ENCODE assay signal across 28 cellular contexts in genomic region chr10:131654471-131655087, GRCh38.
A peak's percentile ranks its signal among the peaks of the same experiment; 100 is the strongest.
DNase-seq lines count a peak whose midpoint lies in the region; ATAC-seq and TF ChIP-seq lines count a peak whose summit lies in the region.
"Had no signal": no experiment of that assay in that cellular context is flagged by ENCODE, and none has a peak within 500 bp of the region (broad histone marks: within the 10 kb centered on the region; RNA-seq: fewer than 3 reads in every experiment).

No MANE protein-coding gene starts in this region.

- peaks cover 3% of the 10 kb centered on the region for H3K9me3 Mint-ChIP-seq in stimulated activated effector memory CD8-positive, alpha-beta T cell treated with anti-CD3 and anti-CD28 coated beads, Interleukin-12 subunit alpha, Interleukin-12 subunit beta, amount 100 ng/mL, for 72 hours
- H3K9me3 Mint-ChIP-seq in activated naive CD4-positive, alpha-beta T cell treated with anti-CD3 and anti-CD28 coated beads, Interleukin-2, amount 50 U/mL, for 72 hours = no peaks in the 10 kb centered on the region
- H3K9me3 Mint-ChIP-seq: activated B cell treated with CpG ODN at 0.5 μM for 24 hours; activated naive CD4-positive, alpha-beta T cell treated with anti-CD3 and anti-CD28 coated beads for 36 hours; activated T-cell treated with anti-CD3 and anti-CD28 coated beads, Interleukin-2, amount 50 U/mL, for 72 hours; T-cell had no signal

- H3K4me1 Mint-ChIP-seq in stimulated activated effector memory CD8-positive, alpha-beta T cell treated with anti-CD3 and anti-CD28 coated beads, Interleukin-12 subunit alpha, Interleukin-12 subunit beta, amount 100 ng/mL, for 72 hours = no peaks in the 10 kb centered on the region
- H3K4me1 Mint-ChIP-seq: activated B cell treated with CpG ODN at 0.5 μM for 24 hours, CD14-positive monocyte had no signal

- no peak overlapping the region for H3K4me3 Mint-ChIP-seq in stimulated activated effector memory CD8-positive, alpha-beta T cell treated with anti-CD3 and anti-CD28 coated beads, Interleukin-12 subunit alpha, Interleukin-12 subunit beta, amount 100 ng/mL, for 72 hours
- H3K4me3 Mint-ChIP-seq: activated B cell treated with CpG ODN at 0.5 μM for 24 hours; activated naive CD4-positive, alpha-beta T cell treated with anti-CD3 and anti-CD28 coated beads for 36 hours; activated T-cell treated with anti-CD3 and anti-CD28 coated beads, Interleukin-2, amount 50 U/mL, for 72 hours; CD14-positive monocyte; T-cell had no signal

- no peak overlapping the region for H3K27ac Mint-ChIP-seq in stimulated activated effector memory CD8-positive, alpha-beta T cell treated with anti-CD3 and anti-CD28 coated beads, Interleukin-12 subunit alpha, Interleukin-12 subunit beta, amount 100 ng/mL, for 72 hours
- H3K27ac Mint-ChIP-seq in activated naive CD4-positive, alpha-beta T cell treated with anti-CD3 and anti-CD28 coated beads, Interleukin-2, amount 50 U/mL, for 72 hours = no peak overlapping the region
- H3K27ac Mint-ChIP-seq: activated B cell treated with CpG ODN at 0.5 μM for 24 hours; activated naive CD4-positive, alpha-beta T cell treated with anti-CD3 and anti-CD28 coated beads for 36 hours; activated T-cell treated with anti-CD3 and anti-CD28 coated beads, Interleukin-2, amount 50 U/mL, for 72 hours; T-cell had no signal

- no peaks in the 10 kb centered on the region for H3K36me3 Mint-ChIP-seq in stimulated activated effector memory CD8-positive, alpha-beta T cell treated with anti-CD3 and anti-CD28 coated beads, Interleukin-12 subunit alpha, Interleukin-12 subunit beta, amount 100 ng/mL, for 72 hours
- H3K36me3 Mint-ChIP-seq in activated naive CD4-positive, alpha-beta T cell treated with anti-CD3 and anti-CD28 coated beads, Interleukin-2, amount 50 U/mL, for 72 hours = no peaks in the 10 kb centered on the region
- H3K36me3 Mint-ChIP-seq: CD14-positive monocyte, T-cell had no signal

- H3K27me3 ChIP-seq in RWPE2 (ENCODE audit: insufficient read depth, poor library complexity, severe bottlenecking) = no peaks in the 10 kb centered on the region
- H3K27me3 ChIP-seq: body of pancreas, vagina had no signal

- ATAC-seq in RWPE2 (ENCODE audit: low read depth) = peak; percentile 16; the same call in 1 of the 3 replicates
- ATAC-seq in stimulated activated effector memory CD8-positive, alpha-beta T cell treated with anti-CD3 and anti-CD28 coated beads, Interleukin-12 subunit alpha, Interleukin-12 subunit beta, amount 100 ng/mL, for 72 hours = peak; percentile 11
- no peak for ATAC-seq in activated naive CD4-positive, alpha-beta T cell treated with anti-CD3 and anti-CD28 coated beads, Interleukin-2, amount 50 U/mL, for 72 hours
- ATAC-seq: activated T-cell treated with anti-CD3 and anti-CD28 coated beads, Interleukin-2, amount 50 U/mL, for 72 hours; body of pancreas; gastroesophageal sphincter; left colon had no signal

- no peaks in the 10 kb centered on the region for H3K36me3 ChIP-seq in RWPE2 (ENCODE audit: low read depth)
- H3K36me3 ChIP-seq: gastroesophageal sphincter, vagina had no signal

- peak; percentile 32 for DNase-seq in activated CD8-positive, alpha-beta memory T cell treated with anti-CD3 and anti-CD28 coated beads, Interleukin-2, amount 50 U/mL, for 48 hours
- DNase-seq in activated CD8-positive, alpha-beta memory T cell treated with anti-CD3 and anti-CD28 coated beads, Interleukin-2, amount 50 U/mL, for 4 hours = no peak
- DNase-seq in RWPE2 (ENCODE audit: low spot score) (peak; percentile 40), mesenteric fat pad (ENCODE audit: low spot score) (peak; percentile 82), GOT3 (lab: John Stamatoyannopoulos, UW) (no peak), NCI-H146 treated with DMSO at 0.1 percent for 48 hours (lab: John Stamatoyannopoulos, UW; ENCODE audit: unreplicated experiment) (no peak)
- DNase-seq in stimulated activated effector memory CD8-positive, alpha-beta T cell treated with anti-CD3 and anti-CD28 coated beads, Interleukin-12 subunit alpha, Interleukin-12 subunit beta, amount 100 ng/mL, for 72 hours (ENCODE audit: low spot score in 2 of 2) = no peak
- DNase-seq in activated naive CD4-positive, alpha-beta T cell treated with anti-CD3 and anti-CD28 coated beads, Interleukin-2, amount 50 U/mL, for 72 hours (ENCODE audit: low spot score in 2 of 2) = no peak
- DNase-seq: activated B cell treated with CpG ODN at 0.5 μM for 24 hours; activated CD4-positive, alpha-beta T cell treated with anti-CD3 and anti-CD28 coated beads, Interleukin-2, amount 50 U/mL, for 1 hour; activated naive CD4-positive, alpha-beta T cell treated with anti-CD3 and anti-CD28 coated beads for 36 hours; activated T-cell treated with anti-CD3 and anti-CD28 coated beads, Interleukin-2, amount 50 U/mL, for 72 hours; body of pancreas; DND-41; GF-D8; left colon; mesenchymal stem cell; NCI-H187; NCI-H2171 treated with DMSO at 0.1 percent for 48 hours; NCI-H510A; occipital lobe; stimulated activated CD4-positive, alpha-beta T cell treated with anti-CD3 and anti-CD28 coated beads, Interleukin-15, amount 100 ng/mL, for 24 hours; stimulated activated CD4-positive, alpha-beta T cell treated with anti-CD3 and anti-CD28 coated beads, Interleukin-4, amount 100 ng/mL, for 4 hours; T-cell had no signal

- TF ChIP-seq CTCF in RWPE2 (IDR thresholded peaks at IDR 0.05; ENCODE audit: poor library complexity, severe bottlenecking) = no peak

- no peak overlapping the region for H3K4me3 ChIP-seq in RWPE2 (ENCODE audit: severe bottlenecking)
- H3K4me3 ChIP-seq: body of pancreas, gastroesophageal sphincter, hepatocyte, vagina had no signal

- H3K9me3 ChIP-seq in RWPE2 (ENCODE audit: severe bottlenecking) = no peaks in the 10 kb centered on the region
- H3K9me3 ChIP-seq: body of pancreas, gastroesophageal sphincter, vagina had no signal

- no peaks in the 10 kb centered on the region for H3K4me1 ChIP-seq in RWPE2 (ENCODE audit: insufficient read depth, poor library complexity, severe bottlenecking)
- H3K4me1 ChIP-seq: body of pancreas, gastroesophageal sphincter, vagina had no signal

- no peak overlapping the region for H3K27ac ChIP-seq in RWPE2 (ENCODE audit: poor library complexity, severe bottlenecking)
- H3K27ac ChIP-seq: body of pancreas, gastroesophageal sphincter, hepatocyte, vagina had no signal

Comparison
In these comparisons a context has a peak if more than half of its experiments do, and no peak if none do; other contexts are left out.
1. DNase-seq: peak in activated CD8-positive, alpha-beta memory T cell treated with anti-CD3 and anti-CD28 coated beads, Interleukin-2, amount 50 U/mL, for 48 hours (single experiment), RWPE2 (single experiment) and mesenteric fat pad (single experiment); none in activated CD8-positive, alpha-beta memory T cell treated with anti-CD3 and anti-CD28 coated beads, Interleukin-2, amount 50 U/mL, for 4 hours (single experiment), stimulated activated effector memory CD8-positive, alpha-beta T cell treated with anti-CD3 and anti-CD28 coated beads, Interleukin-12 subunit alpha, Interleukin-12 subunit beta, amount 100 ng/mL, for 72 hours (0 of 2), GOT3 (single experiment), NCI-H146 treated with DMSO at 0.1 percent for 48 hours (single experiment) and activated naive CD4-positive, alpha-beta T cell treated with anti-CD3 and anti-CD28 coated beads, Interleukin-2, amount 50 U/mL, for 72 hours (0 of 2).
2. ATAC-seq: peak in RWPE2 (single experiment) and stimulated activated effector memory CD8-positive, alpha-beta T cell treated with anti-CD3 and anti-CD28 coated beads, Interleukin-12 subunit alpha, Interleukin-12 subunit beta, amount 100 ng/mL, for 72 hours (single experiment); none in activated naive CD4-positive, alpha-beta T cell treated with anti-CD3 and anti-CD28 coated beads, Interleukin-2, amount 50 U/mL, for 72 hours (0 of 2).